ENCODE assay signal across 12 cellular contexts in genomic region chr3:45479627-45480026, GRCh38.
DNase-seq lines count a peak whose midpoint lies in the region; TF ChIP-seq lines count a peak whose summit lies in the region.
"Had no signal": no experiment of that assay in that cellular context is flagged by ENCODE, and none has a peak within 500 bp of the region (broad histone marks: within the 10 kb centered on the region; RNA-seq: fewer than 3 reads in every experiment).

No MANE protein-coding gene starts in this region.

- peaks cover 4% of the 10 kb centered on the region for H3K27me3 Mint-ChIP-seq in glutamatergic neuron (ENCODE audit: unreplicated experiment)
- no peaks in the 10 kb centered on the region for H3K27me3 Mint-ChIP-seq in activated CD4-positive, alpha-beta memory T cell treated with anti-CD3 and anti-CD28 coated beads, Interleukin-2, amount 10 ng/mL, durations not matched to agents 7 days and 5 days

- no peaks in the 10 kb centered on the region for H3K79me2 ChIP-seq in fibroblast of lung (ENCODE audit: control insufficient read depth, insufficient read depth, low read length)

- intact Hi-C loops in left ventricle myocardium inferior (cut with micrococcal nuclease) = no loop called here

- H3K27ac ChIP-seq in SK-N-MC (peak overlapping the region; percentile 46), fibroblast of lung (ENCODE audit: insufficient read depth, low read length) (peak overlapping the region; percentile 36), left ventricle myocardium inferior (replicated peaks) (no peak overlapping the region)
- H3K27ac ChIP-seq: testis had no signal

- no peaks in the 10 kb centered on the region for H3K27me3 ChIP-seq in fibroblast of lung (ENCODE audit: control insufficient read depth, insufficient read depth, low read length)
- no peaks in the 10 kb centered on the region for H3K27me3 ChIP-seq in left ventricle myocardium inferior (ENCODE audit: low read depth)
- H3K27me3 ChIP-seq: testis had no signal

- POLR2A ChIA-PET in activated CD4-positive, alpha-beta memory T cell treated with anti-CD3 and anti-CD28 coated beads, Interleukin-2, amount 10 ng/mL, durations not matched to agents 7 days and 5 days (lab: Charles Lee) = no interaction called here

- peaks cover 13% of the 10 kb centered on the region for H3K4me1 Mint-ChIP-seq in glutamatergic neuron (ENCODE audit: low read depth, unreplicated experiment)
- H3K4me1 Mint-ChIP-seq in activated CD4-positive, alpha-beta memory T cell treated with anti-CD3 and anti-CD28 coated beads, Interleukin-2, amount 10 ng/mL, durations not matched to agents 7 days and 5 days = peaks cover 8% of the 10 kb centered on the region

- H3K36me3 ChIP-seq in SK-N-MC (ENCODE audit: insufficient read depth, low read length) (no peaks in the 10 kb centered on the region; the same call in 1 of the 2 replicates), fibroblast of lung (ENCODE audit: control insufficient read depth, insufficient read depth, low read length) (no peaks in the 10 kb centered on the region), left ventricle myocardium inferior (peaks cover 51% of the 10 kb centered on the region)

- H3K4me3 Mint-ChIP-seq in glutamatergic neuron (ENCODE audit: unreplicated experiment) = no peak overlapping the region
- no peak overlapping the region for H3K4me3 Mint-ChIP-seq in activated CD4-positive, alpha-beta memory T cell treated with anti-CD3 and anti-CD28 coated beads, Interleukin-2, amount 10 ng/mL, durations not matched to agents 7 days and 5 days

- no peaks in the 10 kb centered on the region for H3K9me3 ChIP-seq in SK-N-MC (ENCODE audit: low read depth, low read length)
- peaks cover 1% of the 10 kb centered on the region for H3K9me3 ChIP-seq in fibroblast of lung (ENCODE audit: control insufficient read depth, insufficient read depth, low read depth, low read length)
- peaks cover 10% of the 10 kb centered on the region for H3K9me3 ChIP-seq in left ventricle myocardium inferior (replicated peaks)
- H3K9me3 ChIP-seq: testis had no signal

- H3K27ac Mint-ChIP-seq in glutamatergic neuron (ENCODE audit: unreplicated experiment) = no peak overlapping the region
- no peak overlapping the region for H3K27ac Mint-ChIP-seq in activated CD4-positive, alpha-beta memory T cell treated with anti-CD3 and anti-CD28 coated beads, Interleukin-2, amount 10 ng/mL, durations not matched to agents 7 days and 5 days

- peaks cover 5% of the 10 kb centered on the region for H3K36me3 Mint-ChIP-seq in glutamatergic neuron (ENCODE audit: unreplicated experiment)
- peaks cover 17% of the 10 kb centered on the region for H3K36me3 Mint-ChIP-seq in activated CD4-positive, alpha-beta memory T cell treated with anti-CD3 and anti-CD28 coated beads, Interleukin-2, amount 10 ng/mL, durations not matched to agents 7 days and 5 days (ENCODE audit: low read depth)

- no peak overlapping the region for H2AFZ ChIP-seq in fibroblast of lung (ENCODE audit: low read length)

- no peaks in the 10 kb centered on the region for H4K20me1 ChIP-seq in fibroblast of lung (ENCODE audit: control insufficient read depth, extremely low read depth, insufficient read depth, low read length)

- H3K9ac ChIP-seq in SK-N-MC (ENCODE audit: insufficient read length) = no peak overlapping the region
- H3K9ac ChIP-seq in fibroblast of lung (ENCODE audit: insufficient read depth, low read length) = no peak overlapping the region

- no peak overlapping the region for H3K4me2 ChIP-seq in fibroblast of lung (ENCODE audit: extremely low read depth, insufficient read depth, low read length)

- CTCF ChIA-PET in activated CD4-positive, alpha-beta memory T cell treated with anti-CD3 and anti-CD28 coated beads, Interleukin-2, amount 10 ng/mL, durations not matched to agents 7 days and 5 days (lab: Charles Lee) = interaction anchor here (1.1 kb wide), 1 partner anchor 438 kb away, joined by 3 read pairs; no protein-coding TSS in a partner anchor

- no peak for TF ChIP-seq CTCF in fibroblast of lung (conservative IDR thresholded peaks at IDR 0.05 in 1 of 2, IDR thresholded peaks at IDR 0.05 in 1 of 2; ENCODE audit: low read depth in 1 of 2, low read length in 2 of 2)
- TF ChIP-seq CTCF in glutamatergic neuron (IDR thresholded peaks at IDR 0.05; ENCODE audit: partially characterized antibody, unreplicated experiment) = no peak
- TF ChIP-seq CTCF in left ventricle myocardium inferior (IDR thresholded peaks at IDR 0.05; ENCODE audit: borderline replicate concordance) = no peak

- H3K4me1 ChIP-seq in fibroblast of lung (ENCODE audit: control insufficient read depth, extremely low read depth, insufficient read depth, low read length) = peaks cover 6% of the 10 kb centered on the region
- H3K4me1 ChIP-seq in left ventricle myocardium inferior = no peaks in the 10 kb centered on the region
- H3K4me1 ChIP-seq: testis had no signal

- peak; percentile 93 for DNase-seq in EL
- DNase-seq in SK-N-MC (ENCODE audit: low read depth, low spot score) = no peak
- DNase-seq in fibroblast of lung (ENCODE audit: low read depth in 2 of 2) = peak; percentile 33 to 94
- peak; percentile 95 for DNase-seq in renal cortical epithelial cell (ENCODE audit: low read depth)
- DNase-seq in glutamatergic neuron = no peak
- DNase-seq in activated CD4-positive, alpha-beta memory T cell treated with anti-CD3 and anti-CD28 coated beads, Interleukin-2, amount 10 ng/mL, durations not matched to agents 7 days and 5 days = no peak
- no peak for DNase-seq in left ventricle myocardium inferior
- DNase-seq in activated CD8-positive, alpha-beta memory T cell treated with anti-CD3 and anti-CD28 coated beads, Interleukin-2, amount 50 U/mL, for 4 hours = no peak
- DNase-seq: amygdala, NCI-H2029 treated with DMSO at 0.1 percent for 48 hours, testis had no signal

- 0 out of 2 replicates have a peak overlapping the region, but pooled peaks have one; percentile 18 for H3K4me3 ChIP-seq in SK-N-MC
- no peak overlapping the region for H3K4me3 ChIP-seq in fibroblast of lung (replicated peaks in 1 of 4; ENCODE audit: control extremely low read depth in 1 of 4, insufficient read depth in 1 of 4, low read depth in 3 of 4, low read length in 4 of 4)
- no peak overlapping the region for H3K4me3 ChIP-seq in left ventricle myocardium inferior
- H3K4me3 ChIP-seq: lung, testis had no signal

- H3K9me3 Mint-ChIP-seq in glutamatergic neuron (ENCODE audit: unreplicated experiment) = peaks cover 2% of the 10 kb centered on the region
- H3K9me3 Mint-ChIP-seq in activated CD4-positive, alpha-beta memory T cell treated with anti-CD3 and anti-CD28 coated beads, Interleukin-2, amount 10 ng/mL, durations not matched to agents 7 days and 5 days = peaks cover 4% of the 10 kb centered on the region

Comparison
In these comparisons a context has a peak if more than half of its experiments do, and no peak if none do; other contexts are left out.
1. DNase-seq: peak in EL (single experiment), fibroblast of lung (2 of 2) and renal cortical epithelial cell (single experiment); none in SK-N-MC (single experiment), glutamatergic neuron (single experiment), activated CD4-positive, alpha-beta memory T cell treated with anti-CD3 and anti-CD28 coated beads, Interleukin-2, amount 10 ng/mL, durations not matched to agents 7 days and 5 days (single experiment), left ventricle myocardium inferior (single experiment) and activated CD8-positive, alpha-beta memory T cell treated with anti-CD3 and anti-CD28 coated beads, Interleukin-2, amount 50 U/mL, for 4 hours (single experiment).